ENCODE assay signal across 8 cellular contexts in the genomic region with DNA sequence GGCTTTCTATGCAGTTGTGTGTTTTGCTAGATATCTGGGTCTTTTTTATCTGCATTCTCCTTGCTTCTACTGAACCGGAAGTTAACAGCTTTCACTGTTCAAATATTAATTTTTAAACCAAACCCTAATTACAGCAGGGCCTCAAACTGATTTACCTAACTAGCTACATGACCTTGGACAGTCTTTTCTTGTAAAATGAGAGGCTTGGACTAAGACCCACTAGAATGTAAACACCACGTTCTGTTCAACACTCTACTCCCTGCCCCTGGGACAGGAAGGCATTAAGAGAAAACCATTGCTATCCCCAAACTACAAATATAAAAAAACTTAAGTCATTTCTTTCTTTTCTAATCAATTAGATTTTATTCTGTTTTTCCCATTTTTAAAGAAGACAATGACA. TPM values are rescaled to one million over a fixed set of nuclear protein-coding genes. Genes with fewer than 3 reads are reported as not detected.
DNase-seq lines count a peak whose midpoint lies in the region; ATAC-seq and TF ChIP-seq lines count a peak whose summit lies in the region.

No MANE protein-coding gene starts in this region.

- no peaks in the 10 kb centered on the region for H3K27me3 ChIP-seq in cardiac muscle cell
- no peaks in the 10 kb centered on the region for H3K27me3 ChIP-seq in RWPE2 (ENCODE audit: insufficient read depth, poor library complexity, severe bottlenecking)
- no peaks in the 10 kb centered on the region for H3K27me3 ChIP-seq in tibial artery

- peaks cover 71 to 82% of the 10 kb centered on the region in 2 donors for H3K4me1 Mint-ChIP-seq in immature natural killer cell

- peak overlapping the region; percentile 72 for H3K27ac ChIP-seq in cardiac muscle cell
- H3K27ac ChIP-seq in RWPE2 (ENCODE audit: poor library complexity, severe bottlenecking): peak overlapping the region; percentile 4
- peak overlapping the region; percentile 38 to 97 for H3K27ac ChIP-seq in tibial artery

- H3K36me3 ChIP-seq in cardiac muscle cell (no peaks in the 10 kb centered on the region), RWPE2 (ENCODE audit: low read depth) (peaks cover 16% of the 10 kb centered on the region), tibial artery (no peaks in the 10 kb centered on the region)

- H3K9me3 ChIP-seq in cardiac muscle cell (ENCODE audit: low read depth) (no peaks in the 10 kb centered on the region), RWPE2 (ENCODE audit: severe bottlenecking) (no peaks in the 10 kb centered on the region), tibial artery (no peaks in the 10 kb centered on the region)

- peaks cover 32% of the 10 kb centered on the region for H3K4me1 ChIP-seq in cardiac muscle cell (ENCODE audit: low read depth)
- peaks cover 28% of the 10 kb centered on the region for H3K4me1 ChIP-seq in RWPE2 (ENCODE audit: insufficient read depth, poor library complexity, severe bottlenecking)
- peaks cover 0 to 79% (median 33%) of the 10 kb centered on the region in 4 donors for H3K4me1 ChIP-seq in tibial artery

- DNase-seq in cardiac muscle cell (ENCODE audit: low read depth in 1 of 2, low spot score in 1 of 2): no peak
- DNase-seq in left cardiac atrium: no peak
- DNase-seq in RWPE2 (ENCODE audit: low spot score): no peak
- DNase-seq in immature natural killer cell: no peak
- no peak for DNase-seq in tibial artery
- no peak for DNase-seq in retina

- H3K4me3 Mint-ChIP-seq in immature natural killer cell: peak overlapping the region; percentile 63 to 95 (median 94)

- H3K9me3 Mint-ChIP-seq in immature natural killer cell: no peaks in the 10 kb centered on the region

- H3K4me3 ChIP-seq in cardiac muscle cell (no peak overlapping the region), RWPE2 (ENCODE audit: severe bottlenecking) (no peak overlapping the region), tibial artery (peak overlapping the region in 1 of 2 donors; percentile 12)

- peaks cover 6 to 12% (median 10%) of the 10 kb centered on the region in 3 donors for H3K27me3 Mint-ChIP-seq in immature natural killer cell (ENCODE audit: low read depth in 3 of 3)

- H3K27ac Mint-ChIP-seq in immature natural killer cell: peak overlapping the region; percentile 84 to 94 (median 88)

- peaks cover 0 to 4% (median 0%) of the 10 kb centered on the region in 3 donors for H3K36me3 Mint-ChIP-seq in immature natural killer cell

- TF ChIP-seq CTCF in cardiac muscle cell (IDR thresholded peaks at IDR 0.05; ENCODE audit: low read depth, low read length) (no peak), RWPE2 (IDR thresholded peaks at IDR 0.05; ENCODE audit: poor library complexity, severe bottlenecking) (no peak), tibial artery (IDR thresholded peaks at IDR 0.05) (no peak)

- no peak for ATAC-seq in left cardiac atrium
- ATAC-seq in RWPE2 (ENCODE audit: low read depth): no peak
- ATAC-seq in GM18498 (IDR thresholded peaks at IDR 0.05; ENCODE audit: unreplicated experiment): no peak
- no peak for ATAC-seq in GM21367 (IDR thresholded peaks at IDR 0.05; ENCODE audit: unreplicated experiment)

- intact Hi-C loops in left cardiac atrium (cut with DNase I) (loop anchor here (10.0 kb wide), 2 partner anchors 47 to 57 kb away; no protein-coding TSS in a partner anchor), tibial artery (cut with DNase I; ENCODE audit: low total_unique reads) (no loop called here)

RNA-seq across cellular contexts. Expression of a gene that starts 3.7 kb away (rescaled TPM):
- total RNA-seq in cardiac muscle cell (15.3 and 34.9 TPM in 2 replicates), left cardiac atrium (10 to 100 TPM; 31.8 to 33.6 TPM)
- polyA plus RNA-seq in cardiac muscle cell (8.0 and 12.6 TPM in 2 replicates), immature natural killer cell (10 to 100 TPM in 1 of 3 donors, 1 to 10 TPM in 2; 3.0 to 10.1 (median 3.7) TPM)

Comparison
In these comparisons a context has a peak if more than half of its experiments do, and no peak if none do; other contexts are left out.
1. H3K27ac ChIP-seq: peak in every context shown above with its lines; median percentile 72 in cardiac muscle cell; 68 in tibial artery; 4 in RWPE2.